ENCODE assay signal across 1 cellular context in genomic region chr7:99928994-99929729, GRCh38.
TF ChIP-seq lines count a peak whose summit lies in the region.

TSS of gene GJC3 (minus strand) at chr7:99929620. CDS start at chr7:99929620, 0 bp downstream.

TF ChIP-seq in H1, 55 proteins besides CTCF, POLR2A, EP300 and RAD21 (continued from another document):
- peak; percentile 63; the same call in 1 of the 2 replicates for TF ChIP-seq USF2 (IDR thresholded peaks at IDR 0.05; ENCODE audit: low read length)
- no peak for TF ChIP-seq SIN3A (conservative IDR thresholded peaks at IDR 0.05 in 1 of 2, IDR thresholded peaks at IDR 0.05 in 1 of 2; ENCODE audit: low read depth in 1 of 2, low read length in 2 of 2)
- TF ChIP-seq SP4 (IDR thresholded peaks at IDR 0.05; ENCODE audit: low read length) = no peak
- no peak for TF ChIP-seq ATF2 (IDR thresholded peaks at IDR 0.05; ENCODE audit: low read length)
- TF ChIP-seq MAFK (IDR thresholded peaks at IDR 0.05; ENCODE audit: low read depth, low read length) = no peak
- TF ChIP-seq TAF1 (IDR thresholded peaks at IDR 0.05; ENCODE audit: low read depth, low read length) = peak; percentile 41; the same call in 1 of the 2 replicates
- no peak for TF ChIP-seq SUZ12 (IDR thresholded peaks at IDR 0.05; ENCODE audit: low read length)
- TF ChIP-seq RBBP5 (IDR thresholded peaks at IDR 0.05; ENCODE audit: borderline replicate concordance, low read depth, low read length) = peak; percentile 32; the same call in 1 of the 2 replicates
- TF ChIP-seq BRCA1 (IDR thresholded peaks at IDR 0.05; ENCODE audit: low read depth, low read length) = no peak
- TF ChIP-seq MAX (IDR thresholded peaks at IDR 0.05) = peak; percentile 52
- TF ChIP-seq GABPA (IDR thresholded peaks at IDR 0.05; ENCODE audit: borderline replicate concordance, insufficient read depth, low read length) = no peak
- TF ChIP-seq ASH2L (IDR thresholded peaks at IDR 0.05; ENCODE audit: low read length) = peak; percentile 25
- TF ChIP-seq SP1 (IDR thresholded peaks at IDR 0.05; ENCODE audit: low read depth, low read length) = no peak
- peak; percentile 42 for TF ChIP-seq KDM4A (IDR thresholded peaks at IDR 0.05; ENCODE audit: low read depth, low read length, severe bottlenecking)
- TF ChIP-seq HDAC2 (IDR thresholded peaks at IDR 0.05; ENCODE audit: borderline replicate concordance in 1 of 2, low read depth in 2 of 2, low read length in 2 of 2) = 0 out of 4 replicates have a peak, but pooled peaks of 1 of the 2 experiments have one; percentile 37
- TF ChIP-seq SAP30 (IDR thresholded peaks at IDR 0.05; ENCODE audit: insufficient read depth, insufficient replicate concordance, low read length) = no peak
- no peak for TF ChIP-seq KDM1A (IDR thresholded peaks at IDR 0.05; ENCODE audit: borderline replicate concordance, low read length)
- no peak for TF ChIP-seq CEBPB (IDR thresholded peaks at IDR 0.05; ENCODE audit: low read depth, low read length)
TF ChIP-seq in H1: peak in this region for 8.
